Comparison of ENCODE assay signal across 1 cellular context in the genomic region with DNA sequence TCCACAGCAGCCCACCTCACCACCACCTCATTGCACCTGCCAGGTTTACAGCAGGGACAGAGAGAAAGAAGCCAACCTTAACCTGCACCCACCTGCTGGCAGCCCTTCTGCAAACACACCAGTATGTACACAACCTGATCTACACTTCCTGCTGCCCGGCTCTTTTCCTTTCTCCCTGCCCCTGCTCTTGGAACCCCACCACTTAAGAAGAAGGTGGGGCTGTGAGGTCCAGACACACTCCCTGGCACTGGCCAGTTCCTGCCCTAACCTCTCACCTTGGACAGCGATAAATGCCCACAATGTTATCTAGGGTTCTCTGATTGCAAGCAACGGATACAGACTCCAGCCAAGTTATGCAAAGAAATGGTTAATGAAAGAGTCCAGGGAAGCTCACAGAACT.
TF ChIP-seq lines count a peak whose summit lies in the region.

No MANE protein-coding gene starts in this region.

TF ChIP-seq in WTC11, 78 proteins besides CTCF, POLR2A, EP300 and RAD21 (continued from another document):
- TF ChIP-seq, protein P1, sequence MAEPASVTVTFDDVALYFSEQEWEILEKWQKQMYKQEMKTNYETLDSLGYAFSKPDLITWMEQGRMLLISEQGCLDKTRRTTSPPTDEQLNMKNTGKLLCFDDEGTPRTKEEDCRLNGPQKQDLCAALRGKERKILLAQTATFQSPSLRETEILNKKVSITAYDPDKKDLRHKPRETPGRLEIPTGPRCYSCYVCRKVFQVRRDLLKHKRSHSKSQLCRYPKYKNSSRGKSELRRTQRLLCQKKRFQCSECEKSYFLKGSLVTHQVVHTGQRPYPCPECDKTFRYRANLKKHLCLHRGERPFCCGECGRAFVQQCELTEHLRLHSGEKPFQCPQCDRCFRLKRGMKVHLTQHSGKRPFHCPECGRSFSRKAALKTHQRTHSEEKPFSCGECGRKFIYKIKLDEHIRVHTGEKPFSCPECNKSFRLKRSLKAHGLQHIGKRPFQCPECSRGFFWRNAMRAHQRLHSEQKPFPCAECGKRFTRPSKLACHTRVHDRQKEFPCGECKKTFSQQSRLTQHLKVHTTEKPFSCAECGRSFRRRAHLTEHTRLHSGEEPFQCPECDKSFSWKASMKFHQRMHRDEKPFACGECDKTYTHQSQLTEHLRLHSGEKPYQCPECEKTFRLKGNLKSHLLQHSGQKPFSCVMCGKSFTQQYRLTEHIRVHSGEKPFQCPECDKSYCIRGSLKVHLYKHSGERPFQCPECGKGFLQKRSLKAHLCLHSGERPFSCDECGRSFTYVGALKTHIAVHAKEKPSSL (CRISPR knock-in tag; conservative IDR thresholded peaks at IDR 0.05) = no peak
- TF ChIP-seq CREB1 (CRISPR knock-in tag; IDR thresholded peaks at IDR 0.05) (no peak), ESRRA (CRISPR knock-in tag; IDR thresholded peaks at IDR 0.05; ENCODE audit: borderline replicate concordance) (no peak), ZNF121 (CRISPR knock-in tag; IDR thresholded peaks at IDR 0.05) (no peak), PRRX2 (CRISPR knock-in tag; IDR thresholded peaks at IDR 0.05) (no peak), ZBTB21 (CRISPR knock-in tag; IDR thresholded peaks at IDR 0.05; ENCODE audit: borderline replicate concordance) (no peak)
- TF ChIP-seq, protein P2, sequence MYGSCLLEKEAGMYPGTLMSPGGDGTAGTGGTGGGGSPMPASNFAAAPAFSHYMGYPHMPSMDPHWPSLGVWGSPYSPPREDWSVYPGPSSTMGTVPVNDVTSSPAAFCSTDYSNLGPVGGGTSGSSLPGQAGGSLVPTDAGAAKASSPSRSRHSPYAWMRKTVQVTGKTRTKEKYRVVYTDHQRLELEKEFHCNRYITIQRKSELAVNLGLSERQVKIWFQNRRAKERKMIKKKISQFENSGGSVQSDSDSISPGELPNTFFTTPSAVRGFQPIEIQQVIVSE (CRISPR knock-in tag; IDR thresholded peaks at IDR 0.05; ENCODE audit: borderline replicate concordance) = no peak
